Comparison of ENCODE assay signal across 13 cellular contexts in genomic region chr2:82896117-82896516, GRCh38.
DNase-seq lines count a peak whose midpoint lies in the region; ATAC-seq and TF ChIP-seq lines count a peak whose summit lies in the region.
"Had no signal": no experiment of that assay in that cellular context is flagged by ENCODE, and none has a peak within 500 bp of the region (broad histone marks: within the 10 kb centered on the region; RNA-seq: fewer than 3 reads in every experiment).

No MANE protein-coding gene starts in this region.

- H4K91ac ChIP-seq in neuronal stem cell (ENCODE audit: low read depth, low read length, poor library complexity), result no peak overlapping the region

- H3K9me3 Mint-ChIP-seq in GM23338, result no peaks in the 10 kb centered on the region
- peaks cover 2 to 18% (median 7%) of the 10 kb centered on the region in 8 donors for H3K9me3 Mint-ChIP-seq in CD4-positive, alpha-beta memory T cell

- H3K27ac ChIP-seq in BLaER1 (no peak overlapping the region), GM23338 (ENCODE audit: low read depth) (no peak overlapping the region), neuronal stem cell (replicated peaks; ENCODE audit: low read length) (no peak overlapping the region), right atrium auricular region (no peak overlapping the region)
- no peak overlapping the region for H3K27ac ChIP-seq in CD4-positive, alpha-beta memory T cell (ENCODE audit: low read depth, low read length)

- H4K20me1 ChIP-seq in BLaER1, result no peaks in the 10 kb centered on the region
- no peaks in the 10 kb centered on the region for H4K20me1 ChIP-seq in GM23338 (replicated peaks; ENCODE audit: insufficient read depth)

- H3K4me1 ChIP-seq in BLaER1 (peaks cover 14% of the 10 kb centered on the region), GM23338 (ENCODE audit: insufficient read depth) (no peaks in the 10 kb centered on the region), neuronal stem cell (ENCODE audit: control insufficient read depth in 2 of 2, insufficient read depth in 1 of 2, low read depth in 1 of 2, low read length in 2 of 2) (no peaks in the 10 kb centered on the region), right atrium auricular region (no peaks in the 10 kb centered on the region)
- no peaks in the 10 kb centered on the region for H3K4me1 ChIP-seq in CD4-positive, alpha-beta memory T cell (ENCODE audit: insufficient read depth, low read length)
- H3K4me1 ChIP-seq: Caco-2, HAP-1 had no signal

- H3K27me3 ChIP-seq in BLaER1 (no peaks in the 10 kb centered on the region), GM23338 (ENCODE audit: insufficient read depth) (no peaks in the 10 kb centered on the region), neuronal stem cell (ENCODE audit: control insufficient read depth in 3 of 3, insufficient read depth in 3 of 3, low read depth in 1 of 3, low read length in 3 of 3) (no peaks in the 10 kb centered on the region), right atrium auricular region (no peaks in the 10 kb centered on the region)
- H3K27me3 ChIP-seq in CD4-positive, alpha-beta memory T cell (ENCODE audit: insufficient read depth, low read length), result no peaks in the 10 kb centered on the region

- no peaks in the 10 kb centered on the region; the same call in 2 of the 3 replicates for H3K4me1 Mint-ChIP-seq in GM23338
- no peaks in the 10 kb centered on the region for H3K4me1 Mint-ChIP-seq in CD4-positive, alpha-beta memory T cell
- H3K4me1 Mint-ChIP-seq: CD4-positive, CD25-positive, alpha-beta regulatory T cell had no signal

- no peak overlapping the region for H3K27ac Mint-ChIP-seq in GM23338
- no peak overlapping the region for H3K27ac Mint-ChIP-seq in CD4-positive, alpha-beta memory T cell
- H3K27ac Mint-ChIP-seq: CD4-positive, CD25-positive, alpha-beta regulatory T cell had no signal

- no peak overlapping the region for H4K8ac ChIP-seq in neuronal stem cell (ENCODE audit: low read depth, low read length)

- CTCF ChIA-PET in CD4-positive, alpha-beta memory T cell (lab: Charles Lee; ENCODE audit: partially characterized antibody), result interaction anchor here (0.6 kb wide), 1 partner anchor 12 kb away, joined by 3 read pairs; no protein-coding TSS in a partner anchor

- H2BK12ac ChIP-seq in neuronal stem cell (ENCODE audit: low read length), result no peak overlapping the region

- no peaks in the 10 kb centered on the region for H3K36me3 Mint-ChIP-seq in GM23338 (ENCODE audit: low read depth)
- no peaks in the 10 kb centered on the region for H3K36me3 Mint-ChIP-seq in CD4-positive, alpha-beta memory T cell
- H3K36me3 Mint-ChIP-seq: CD4-positive, CD25-positive, alpha-beta regulatory T cell had no signal

- no peak overlapping the region for H3K4ac ChIP-seq in neuronal stem cell (ENCODE audit: low read length)

- DNase-seq in GM23338 (ENCODE audit: low spot score) (no peak), islet precursor cell (peak; percentile 64), neuronal stem cell (ENCODE audit: low spot score) (no peak), right atrium auricular region (ENCODE audit: low spot score) (no peak), retina (no peak)
- no peak for DNase-seq in CD4-positive, alpha-beta memory T cell
- DNase-seq: 8988T; C1 segment of cervical spinal cord; Caco-2; CD4-positive, CD25-positive, alpha-beta regulatory T cell; GDM1 had no signal

- TF ChIP-seq CTCF in GM23338 (conservative IDR thresholded peaks at IDR 0.05; ENCODE audit: low read depth in 2 of 2), result no peak
- TF ChIP-seq CTCF in right atrium auricular region (IDR thresholded peaks at IDR 0.05), result no peak

- no peaks in the 10 kb centered on the region for H3F3A ChIP-seq in GM23338 (replicated peaks; ENCODE audit: low read depth)

- H2BK120ac ChIP-seq in neuronal stem cell (ENCODE audit: low read depth, low read length), result no peak overlapping the region

- H3K27me3 Mint-ChIP-seq in GM23338 (ENCODE audit: insufficient read depth, low read depth, poor library complexity), result no peaks in the 10 kb centered on the region
- no peaks in the 10 kb centered on the region for H3K27me3 Mint-ChIP-seq in CD4-positive, alpha-beta memory T cell
- H3K27me3 Mint-ChIP-seq: CD4-positive, CD25-positive, alpha-beta regulatory T cell had no signal

- POLR2A ChIA-PET in CD4-positive, alpha-beta memory T cell (lab: Charles Lee; ENCODE audit: partially characterized antibody), result no interaction called here

- no peak overlapping the region for H3K18ac ChIP-seq in neuronal stem cell (ENCODE audit: low read length)

- peak overlapping the region; percentile 45; the same call in 1 of the 2 replicates for H2AFZ ChIP-seq in GM23338
- H2AFZ ChIP-seq in neuronal stem cell (ENCODE audit: low read length), result peak overlapping the region; percentile 69

- H2BK15ac ChIP-seq in neuronal stem cell (ENCODE audit: low read length), result no peak overlapping the region

- peak overlapping the region; percentile 66 for H3K4me2 ChIP-seq in BLaER1
- no peak overlapping the region for H3K4me2 ChIP-seq in GM23338
- H3K4me2 ChIP-seq in neuronal stem cell (ENCODE audit: insufficient read depth, low read length, poor library complexity, severe bottlenecking), result no peak overlapping the region

- H3K9me3 ChIP-seq in BLaER1 (no peaks in the 10 kb centered on the region), neuronal stem cell (replicated peaks in 1 of 2; ENCODE audit: control insufficient read depth in 2 of 2, insufficient read depth in 1 of 2, low read depth in 1 of 2, low read length in 2 of 2) (no peaks in the 10 kb centered on the region), right atrium auricular region (no peaks in the 10 kb centered on the region)
- no peaks in the 10 kb centered on the region for H3K9me3 ChIP-seq in CD4-positive, alpha-beta memory T cell (ENCODE audit: control insufficient read depth in 1 of 2, low read length in 2 of 2)
- H3K9me3 ChIP-seq: Caco-2, HAP-1 had no signal

- H3K79me1 ChIP-seq in neuronal stem cell (ENCODE audit: low read depth, low read length), result no peaks in the 10 kb centered on the region

- no peak overlapping the region for H3K14ac ChIP-seq in neuronal stem cell (ENCODE audit: low read length)

- H3K23ac ChIP-seq in neuronal stem cell (ENCODE audit: low read depth, low read length, poor library complexity), result no peak overlapping the region

- H3K36me3 ChIP-seq in BLaER1 (no peaks in the 10 kb centered on the region), GM23338 (ENCODE audit: insufficient read depth) (no peaks in the 10 kb centered on the region), neuronal stem cell (replicated peaks in 1 of 2; ENCODE audit: control insufficient read depth in 2 of 2, insufficient read depth in 2 of 2, low read length in 2 of 2) (no peaks in the 10 kb centered on the region), right atrium auricular region (no peaks in the 10 kb centered on the region)
- no peaks in the 10 kb centered on the region for H3K36me3 ChIP-seq in CD4-positive, alpha-beta memory T cell (ENCODE audit: insufficient read depth, low read length)
- H3K36me3 ChIP-seq: HAP-1 had no signal

- H3K9ac ChIP-seq in BLaER1 (no peak overlapping the region), neuronal stem cell (ENCODE audit: low read depth, low read length, poor library complexity) (no peak overlapping the region)

- H3K4me3 ChIP-seq in BLaER1 (no peak overlapping the region), GM23338 (no peak overlapping the region), neuronal stem cell (ENCODE audit: low read length in 2 of 2) (no peak overlapping the region), right atrium auricular region (no peak overlapping the region)
- no peak overlapping the region for H3K4me3 ChIP-seq in CD4-positive, alpha-beta memory T cell (ENCODE audit: low read length in 2 of 2)
- H3K4me3 ChIP-seq: HAP-1 had no signal

- no peak overlapping the region for H2BK5ac ChIP-seq in neuronal stem cell (ENCODE audit: low read length)

- H3K9me2 ChIP-seq in GM23338 (ENCODE audit: insufficient read depth), result no peaks in the 10 kb centered on the region

- no peak for ATAC-seq in GM23338

- H3K4me3 Mint-ChIP-seq in GM23338, result no peak overlapping the region
- H3K4me3 Mint-ChIP-seq in CD4-positive, alpha-beta memory T cell, result no peak overlapping the region
- H3K4me3 Mint-ChIP-seq: CD4-positive, CD25-positive, alpha-beta regulatory T cell had no signal

- no peaks in the 10 kb centered on the region for H3K79me2 ChIP-seq in GM23338 (replicated peaks; ENCODE audit: insufficient read depth)

- H2AK5ac ChIP-seq in neuronal stem cell (ENCODE audit: low read depth, low read length), result no peak overlapping the region

- intact Hi-C loops in CD4-positive, alpha-beta memory T cell (cut with micrococcal nuclease), result no loop called here

- no CpG with 5 or more reads among the region's 6 CpGs for WGBS in neuronal stem cell (ENCODE audit: extremely low coverage in 2 of 2, insufficient read length in 2 of 2, insufficient replicate concordance in 1 of 2), 2 donors

TF ChIP-seq in GM23338, 12 proteins besides CTCF, POLR2A, EP300 and RAD21 (continues in another document):
- no peak for TF ChIP-seq REST (IDR thresholded peaks at IDR 0.05; ENCODE audit: unreplicated experiment)
- no peak for TF ChIP-seq ZNF114 (CRISPR knock-in tag; IDR thresholded peaks at IDR 0.05)
- no peak for TF ChIP-seq CREB1 (CRISPR knock-in tag; IDR thresholded peaks at IDR 0.05; ENCODE audit: low read depth)
- TF ChIP-seq JUNB (IDR thresholded peaks at IDR 0.05; ENCODE audit: unreplicated experiment), result no peak
- TF ChIP-seq EZH2 (IDR thresholded peaks at IDR 0.05; ENCODE audit: low read depth, unreplicated experiment), result no peak
- TF ChIP-seq EZH2phosphoT487 (IDR thresholded peaks at IDR 0.05; ENCODE audit: unreplicated experiment), result no peak
